In genomic region chr19:45423033-45423588, GRCh38 we compare ENCODE assay signal across 1 cellular context.
TF ChIP-seq lines count a peak whose summit lies in the region.

No MANE protein-coding gene starts in this region.

TF ChIP-seq in GM12878, 131 proteins besides CTCF, POLR2A, EP300 and RAD21:
- TF ChIP-seq, protein P1, sequence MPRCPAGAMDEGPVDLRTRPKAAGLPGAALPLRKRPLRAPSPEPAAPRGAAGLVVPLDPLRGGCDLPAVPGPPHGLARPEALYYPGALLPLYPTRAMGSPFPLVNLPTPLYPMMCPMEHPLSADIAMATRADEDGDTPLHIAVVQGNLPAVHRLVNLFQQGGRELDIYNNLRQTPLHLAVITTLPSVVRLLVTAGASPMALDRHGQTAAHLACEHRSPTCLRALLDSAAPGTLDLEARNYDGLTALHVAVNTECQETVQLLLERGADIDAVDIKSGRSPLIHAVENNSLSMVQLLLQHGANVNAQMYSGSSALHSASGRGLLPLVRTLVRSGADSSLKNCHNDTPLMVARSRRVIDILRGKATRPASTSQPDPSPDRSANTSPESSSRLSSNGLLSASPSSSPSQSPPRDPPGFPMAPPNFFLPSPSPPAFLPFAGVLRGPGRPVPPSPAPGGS (IDR thresholded peaks at IDR 0.05; ENCODE audit: borderline replicate concordance, insufficient read depth, low read depth, low read length, poor library complexity, severe bottlenecking): no peak
- TF ChIP-seq TCF7 (IDR thresholded peaks at IDR 0.05; ENCODE audit: borderline replicate concordance): no peak
- TF ChIP-seq NR2F1 (conservative IDR thresholded peaks at IDR 0.05): peak; percentile 96
- TF ChIP-seq, protein P2, sequence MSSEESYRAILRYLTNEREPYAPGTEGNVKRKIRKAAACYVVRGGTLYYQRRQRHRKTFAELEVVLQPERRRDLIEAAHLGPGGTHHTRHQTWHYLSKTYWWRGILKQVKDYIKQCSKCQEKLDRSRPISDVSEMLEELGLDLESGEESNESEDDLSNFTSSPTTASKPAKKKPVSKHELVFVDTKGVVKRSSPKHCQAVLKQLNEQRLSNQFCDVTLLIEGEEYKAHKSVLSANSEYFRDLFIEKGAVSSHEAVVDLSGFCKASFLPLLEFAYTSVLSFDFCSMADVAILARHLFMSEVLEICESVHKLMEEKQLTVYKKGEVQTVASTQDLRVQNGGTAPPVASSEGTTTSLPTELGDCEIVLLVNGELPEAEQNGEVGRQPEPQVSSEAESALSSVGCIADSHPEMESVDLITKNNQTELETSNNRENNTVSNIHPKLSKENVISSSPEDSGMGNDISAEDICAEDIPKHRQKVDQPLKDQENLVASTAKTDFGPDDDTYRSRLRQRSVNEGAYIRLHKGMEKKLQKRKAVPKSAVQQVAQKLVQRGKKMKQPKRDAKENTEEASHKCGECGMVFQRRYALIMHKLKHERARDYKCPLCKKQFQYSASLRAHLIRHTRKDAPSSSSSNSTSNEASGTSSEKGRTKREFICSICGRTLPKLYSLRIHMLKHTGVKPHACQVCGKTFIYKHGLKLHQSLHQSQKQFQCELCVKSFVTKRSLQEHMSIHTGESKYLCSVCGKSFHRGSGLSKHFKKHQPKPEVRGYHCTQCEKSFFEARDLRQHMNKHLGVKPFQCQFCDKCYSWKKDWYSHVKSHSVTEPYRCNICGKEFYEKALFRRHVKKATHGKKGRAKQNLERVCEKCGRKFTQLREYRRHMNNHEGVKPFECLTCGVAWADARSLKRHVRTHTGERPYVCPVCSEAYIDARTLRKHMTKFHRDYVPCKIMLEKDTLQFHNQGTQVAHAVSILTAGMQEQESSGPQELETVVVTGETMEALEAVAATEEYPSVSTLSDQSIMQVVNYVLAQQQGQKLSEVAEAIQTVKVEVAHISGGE (CRISPR knock-in tag; IDR thresholded peaks at IDR 0.05): no peak
- no peak for TF ChIP-seq ZNF24 (IDR thresholded peaks at IDR 0.05)
- TF ChIP-seq, protein P3, sequence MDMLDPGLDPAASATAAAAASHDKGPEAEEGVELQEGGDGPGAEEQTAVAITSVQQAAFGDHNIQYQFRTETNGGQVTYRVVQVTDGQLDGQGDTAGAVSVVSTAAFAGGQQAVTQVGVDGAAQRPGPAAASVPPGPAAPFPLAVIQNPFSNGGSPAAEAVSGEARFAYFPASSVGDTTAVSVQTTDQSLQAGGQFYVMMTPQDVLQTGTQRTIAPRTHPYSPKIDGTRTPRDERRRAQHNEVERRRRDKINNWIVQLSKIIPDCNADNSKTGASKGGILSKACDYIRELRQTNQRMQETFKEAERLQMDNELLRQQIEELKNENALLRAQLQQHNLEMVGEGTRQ (IDR thresholded peaks at IDR 0.05; ENCODE audit: borderline replicate concordance, low read depth, low read length): no peak
- TF ChIP-seq MYB (IDR thresholded peaks at IDR 0.05; ENCODE audit: borderline replicate concordance, low read depth, low read length): no peak
- no peak for TF ChIP-seq RAD51 (IDR thresholded peaks at IDR 0.05)
- TF ChIP-seq, protein P4, sequence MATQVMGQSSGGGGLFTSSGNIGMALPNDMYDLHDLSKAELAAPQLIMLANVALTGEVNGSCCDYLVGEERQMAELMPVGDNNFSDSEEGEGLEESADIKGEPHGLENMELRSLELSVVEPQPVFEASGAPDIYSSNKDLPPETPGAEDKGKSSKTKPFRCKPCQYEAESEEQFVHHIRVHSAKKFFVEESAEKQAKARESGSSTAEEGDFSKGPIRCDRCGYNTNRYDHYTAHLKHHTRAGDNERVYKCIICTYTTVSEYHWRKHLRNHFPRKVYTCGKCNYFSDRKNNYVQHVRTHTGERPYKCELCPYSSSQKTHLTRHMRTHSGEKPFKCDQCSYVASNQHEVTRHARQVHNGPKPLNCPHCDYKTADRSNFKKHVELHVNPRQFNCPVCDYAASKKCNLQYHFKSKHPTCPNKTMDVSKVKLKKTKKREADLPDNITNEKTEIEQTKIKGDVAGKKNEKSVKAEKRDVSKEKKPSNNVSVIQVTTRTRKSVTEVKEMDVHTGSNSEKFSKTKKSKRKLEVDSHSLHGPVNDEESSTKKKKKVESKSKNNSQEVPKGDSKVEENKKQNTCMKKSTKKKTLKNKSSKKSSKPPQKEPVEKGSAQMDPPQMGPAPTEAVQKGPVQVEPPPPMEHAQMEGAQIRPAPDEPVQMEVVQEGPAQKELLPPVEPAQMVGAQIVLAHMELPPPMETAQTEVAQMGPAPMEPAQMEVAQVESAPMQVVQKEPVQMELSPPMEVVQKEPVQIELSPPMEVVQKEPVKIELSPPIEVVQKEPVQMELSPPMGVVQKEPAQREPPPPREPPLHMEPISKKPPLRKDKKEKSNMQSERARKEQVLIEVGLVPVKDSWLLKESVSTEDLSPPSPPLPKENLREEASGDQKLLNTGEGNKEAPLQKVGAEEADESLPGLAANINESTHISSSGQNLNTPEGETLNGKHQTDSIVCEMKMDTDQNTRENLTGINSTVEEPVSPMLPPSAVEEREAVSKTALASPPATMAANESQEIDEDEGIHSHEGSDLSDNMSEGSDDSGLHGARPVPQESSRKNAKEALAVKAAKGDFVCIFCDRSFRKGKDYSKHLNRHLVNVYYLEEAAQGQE (IDR thresholded peaks at IDR 0.05; ENCODE audit: low read depth, low read length): no peak
- TF ChIP-seq, protein P5, sequence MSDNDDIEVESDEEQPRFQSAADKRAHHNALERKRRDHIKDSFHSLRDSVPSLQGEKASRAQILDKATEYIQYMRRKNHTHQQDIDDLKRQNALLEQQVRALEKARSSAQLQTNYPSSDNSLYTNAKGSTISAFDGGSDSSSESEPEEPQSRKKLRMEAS (IDR thresholded peaks at IDR 0.05; ENCODE audit: low read depth, low read length): no peak
- no peak for TF ChIP-seq RELA (IDR thresholded peaks at IDR 0.05; ENCODE audit: borderline replicate concordance, partially characterized antibody)
- no peak for TF ChIP-seq BHLHE40 (IDR thresholded peaks at IDR 0.05; ENCODE audit: borderline replicate concordance in 1 of 2, low read depth in 2 of 2, low read length in 1 of 2)
- no peak for TF ChIP-seq FOXK2 (IDR thresholded peaks at IDR 0.05)
- no peak for TF ChIP-seq TAF1 (IDR thresholded peaks at IDR 0.05; ENCODE audit: borderline replicate concordance, low read depth, low read length)
- peak; percentile 55; the same call in 1 of the 2 replicates for TF ChIP-seq LARP7 (IDR thresholded peaks at IDR 0.05)
- TF ChIP-seq RBBP5 (conservative IDR thresholded peaks at IDR 0.05): no peak
- no peak for TF ChIP-seq MYC (IDR thresholded peaks at IDR 0.05; ENCODE audit: insufficient read depth, insufficient read length, insufficient replicate concordance, low read length, severe bottlenecking)
- TF ChIP-seq ZSCAN29 (IDR thresholded peaks at IDR 0.05): no peak
- TF ChIP-seq, protein P6, sequence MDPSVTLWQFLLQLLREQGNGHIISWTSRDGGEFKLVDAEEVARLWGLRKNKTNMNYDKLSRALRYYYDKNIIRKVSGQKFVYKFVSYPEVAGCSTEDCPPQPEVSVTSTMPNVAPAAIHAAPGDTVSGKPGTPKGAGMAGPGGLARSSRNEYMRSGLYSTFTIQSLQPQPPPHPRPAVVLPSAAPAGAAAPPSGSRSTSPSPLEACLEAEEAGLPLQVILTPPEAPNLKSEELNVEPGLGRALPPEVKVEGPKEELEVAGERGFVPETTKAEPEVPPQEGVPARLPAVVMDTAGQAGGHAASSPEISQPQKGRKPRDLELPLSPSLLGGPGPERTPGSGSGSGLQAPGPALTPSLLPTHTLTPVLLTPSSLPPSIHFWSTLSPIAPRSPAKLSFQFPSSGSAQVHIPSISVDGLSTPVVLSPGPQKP (IDR thresholded peaks at IDR 0.05; ENCODE audit: low read depth, low read length): no peak
- TF ChIP-seq YY1 (IDR thresholded peaks at IDR 0.05; ENCODE audit: low read depth, low read length): no peak
- TF ChIP-seq HDGF (IDR thresholded peaks at IDR 0.05): peak; percentile 98
- 0 out of 2 replicates have a peak, but pooled peaks have one; percentile 8 for TF ChIP-seq GATAD2B (conservative IDR thresholded peaks at IDR 0.05; ENCODE audit: low read depth)
- no peak for TF ChIP-seq ATF7 (IDR thresholded peaks at IDR 0.05; ENCODE audit: low read depth)
- TF ChIP-seq, protein P7, sequence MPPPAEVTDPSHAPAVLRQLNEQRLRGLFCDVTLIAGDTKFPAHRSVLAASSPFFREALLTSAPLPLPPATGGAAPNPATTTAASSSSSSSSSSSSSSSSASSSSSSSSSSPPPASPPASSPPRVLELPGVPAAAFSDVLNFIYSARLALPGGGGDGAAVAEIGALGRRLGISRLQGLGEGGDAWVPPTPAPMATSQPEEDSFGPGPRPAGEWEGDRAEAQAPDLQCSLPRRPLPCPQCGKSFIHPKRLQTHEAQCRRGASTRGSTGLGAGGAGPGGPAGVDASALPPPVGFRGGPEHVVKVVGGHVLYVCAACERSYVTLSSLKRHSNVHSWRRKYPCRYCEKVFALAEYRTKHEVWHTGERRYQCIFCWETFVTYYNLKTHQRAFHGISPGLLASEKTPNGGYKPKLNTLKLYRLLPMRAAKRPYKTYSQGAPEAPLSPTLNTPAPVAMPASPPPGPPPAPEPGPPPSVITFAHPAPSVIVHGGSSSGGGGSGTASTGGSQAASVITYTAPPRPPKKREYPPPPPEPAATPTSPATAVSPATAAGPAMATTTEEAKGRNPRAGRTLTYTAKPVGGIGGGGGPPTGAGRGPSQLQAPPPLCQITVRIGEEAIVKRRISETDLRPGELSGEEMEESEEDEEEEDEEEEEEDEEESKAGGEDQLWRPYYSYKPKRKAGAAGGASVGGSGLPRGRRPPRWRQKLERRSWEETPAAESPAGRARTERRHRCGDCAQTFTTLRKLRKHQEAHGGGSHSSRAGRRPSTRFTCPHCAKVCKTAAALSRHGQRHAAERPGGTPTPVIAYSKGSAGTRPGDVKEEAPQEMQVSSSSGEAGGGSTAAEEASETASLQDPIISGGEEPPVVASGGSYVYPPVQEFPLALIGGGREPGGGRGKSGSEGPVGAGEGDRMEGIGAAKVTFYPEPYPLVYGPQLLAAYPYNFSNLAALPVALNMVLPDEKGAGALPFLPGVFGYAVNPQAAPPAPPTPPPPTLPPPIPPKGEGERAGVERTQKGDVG (CRISPR knock-in tag; IDR thresholded peaks at IDR 0.05): no peak
- no peak for TF ChIP-seq CREB1 (IDR thresholded peaks at IDR 0.05; ENCODE audit: low read depth)
